Comparison of ENCODE assay signal across 32 cellular contexts in genomic region chr1:110563089-110563488, GRCh38. TPM values are rescaled to one million over a fixed set of nuclear protein-coding genes. Genes with fewer than 3 reads are reported as not detected.
"Had no signal": no experiment of that assay in that cellular context is flagged by ENCODE, and none has a peak within 500 bp of the region (broad histone marks: within the 10 kb centered on the region; RNA-seq: fewer than 3 reads in every experiment).

No MANE protein-coding gene starts in this region.

- H3K27me3 ChIP-seq: colonic mucosa, gastrocnemius medialis had no signal

- H3K27ac ChIP-seq: colonic mucosa, epithelial cell of prostate, esophagus squamous epithelium, gastrocnemius medialis, heart right ventricle, left lung, lower lobe of right lung had no signal

- H3K4me1 ChIP-seq: colonic mucosa, esophagus squamous epithelium, gastrocnemius medialis, heart right ventricle, left lung, lower lobe of right lung had no signal

- H3K4me1 Mint-ChIP-seq: mesothelial cell of epicardium, naive B cell had no signal

- H3K9me3 ChIP-seq: colonic mucosa, esophagus squamous epithelium, gastrocnemius medialis, heart right ventricle, left lung, lower lobe of right lung, mucosa of descending colon had no signal

- H3K36me3 Mint-ChIP-seq: mesothelial cell of epicardium, naive B cell had no signal

- DNase-seq: colonic mucosa; cortex of kidney; effector CD8-positive, alpha-beta T cell; effector memory CD8-positive, alpha-beta T cell; erythroblast; esophagus squamous epithelium; foreskin fibroblast; foreskin melanocyte; gastrocnemius medialis; glutamatergic neuron; head of caudate nucleus; heart right ventricle; hippocampal formation; left cardiac atrium; left lung; left ventricle myocardium superior; lower lobe of right lung; mesenchymal stem cell; mucosa of descending colon; naive B cell had no signal

- H3K4me3 Mint-ChIP-seq: dendritic cell treated with granulocyte-macrophage colony-stimulating factor and Interleukin-4, amounts not matched to agents 40 ng/mL and 50 ng/mL, for 4 days; effector memory CD8-positive, alpha-beta T cell; endodermal cell; mesothelial cell of epicardium; naive B cell had no signal

- H3K27ac Mint-ChIP-seq: dendritic cell treated with granulocyte-macrophage colony-stimulating factor and Interleukin-4, amounts not matched to agents 40 ng/mL and 50 ng/mL, for 4 days; effector memory CD8-positive, alpha-beta T cell; endodermal cell; mesothelial cell of epicardium; naive B cell had no signal

- H3K9me3 Mint-ChIP-seq: dendritic cell treated with granulocyte-macrophage colony-stimulating factor and Interleukin-4, amounts not matched to agents 40 ng/mL and 50 ng/mL, for 4 days; effector memory CD8-positive, alpha-beta T cell; endodermal cell; mesothelial cell of epicardium; naive B cell had no signal

RNA-seq across cellular contexts. Expression of gene KCNA2, which starts 43.1 kb away (rescaled TPM):
- total RNA-seq: dermis microvascular lymphatic vessel endothelial cell, glomerular endothelial cell, kidney epithelial cell, lung microvascular endothelial cell, myocyte had no signal

RNA-seq across cellular contexts. Expression of gene KCNA10, which starts 44.1 kb away (rescaled TPM):
- total RNA-seq: colonic mucosa, dermis microvascular lymphatic vessel endothelial cell, endodermal cell, esophagus mucosa, esophagus squamous epithelium, gastrocnemius medialis, glomerular endothelial cell, heart right ventricle, kidney epithelial cell, left cardiac atrium, left lung, left ventricle myocardium superior, lower leg skin, lower lobe of right lung, lung microvascular endothelial cell, mesenteric fat pad, mesothelial cell of epicardium, mucosa of descending colon, myocyte had no signal
